In the genomic region with DNA sequence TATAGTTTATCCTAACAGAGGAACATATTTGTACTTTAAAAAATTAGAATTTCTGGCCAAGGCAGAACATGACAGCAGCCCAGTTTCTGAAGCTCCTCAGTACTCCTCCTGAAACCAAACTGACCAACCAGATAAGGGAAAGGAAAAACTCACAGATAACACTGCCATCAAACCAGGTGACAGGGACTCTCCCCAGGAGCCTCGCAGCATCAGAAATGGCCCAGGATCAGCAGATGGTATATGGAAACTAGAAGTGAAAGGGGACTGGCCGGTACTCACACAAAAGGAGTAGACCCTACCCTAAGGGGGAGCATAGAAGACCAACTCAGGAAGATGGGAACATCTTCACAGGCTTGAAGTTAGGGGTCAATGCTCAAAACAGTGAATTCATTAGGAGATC, we compare ENCODE assay signal across 14 cellular contexts. TPM values are rescaled to one million over a fixed set of nuclear protein-coding genes. Genes with fewer than 3 reads are reported as not detected.
DNase-seq lines count a peak whose midpoint lies in the region; ATAC-seq and TF ChIP-seq lines count a peak whose summit lies in the region.
"Had no signal": no experiment of that assay in that cellular context is flagged by ENCODE, and none has a peak within 500 bp of the region (broad histone marks: within the 10 kb centered on the region; RNA-seq: fewer than 3 reads in every experiment).

No MANE protein-coding gene starts in this region.

- no peak for TF ChIP-seq RAD21 in SK-N-SH (IDR thresholded peaks at IDR 0.05; ENCODE audit: low read length)

- peaks cover 5% of the 10 kb centered on the region in 2 experiments for H3K36me3 ChIP-seq in SK-N-SH (replicated peaks in 1 of 2; ENCODE audit: control insufficient read depth in 1 of 2, insufficient read depth in 2 of 2, low read length in 1 of 2)

- H2AFZ ChIP-seq in SK-N-SH (ENCODE audit: low read depth) = no peak overlapping the region

- no peak overlapping the region for H3K4me2 ChIP-seq in SK-N-SH

- H3K4me1 ChIP-seq in SK-N-SH (ENCODE audit: control insufficient read depth in 1 of 2, insufficient read depth in 2 of 2, low read depth in 1 of 2, low read length in 1 of 2) = no peaks in the 10 kb centered on the region

- H3K9me3 ChIP-seq in SK-N-SH = no peaks in the 10 kb centered on the region
- H3K9me3 ChIP-seq: mucosa of descending colon had no signal

- CTCF ChIA-PET in SK-N-SH (lab: Yijun Ruan, JAX) = no interaction called here

- H3K27me3 ChIP-seq in SK-N-SH (ENCODE audit: insufficient read depth) = no peaks in the 10 kb centered on the region

- TF ChIP-seq POLR2A in GM18505 (IDR thresholded peaks at IDR 0.05; ENCODE audit: borderline replicate concordance, extremely low read depth, insufficient read depth, insufficient read length) = no peak

- H3K4me3 ChIP-seq in SK-N-SH (ENCODE audit: low read depth in 2 of 2, low read length in 1 of 2) = no peak overlapping the region
- H3K4me3 ChIP-seq: mucosa of descending colon had no signal

- WGBS in SK-N-SH (ENCODE audit: low lambda C conversion rate) = 79% methylated on average over 2 of the region's 2 CpGs

- H3K9me2 ChIP-seq in SK-N-SH = no peaks in the 10 kb centered on the region

- TF ChIP-seq EP300 in SK-N-SH (IDR thresholded peaks at IDR 0.05; ENCODE audit: borderline replicate concordance in 1 of 2, low read depth in 1 of 2, low read length in 1 of 2) = no peak

- POLR2A ChIA-PET in SK-N-SH (lab: Yijun Ruan, JAX) = no interaction called here

- TF ChIP-seq CTCF in SK-N-SH (IDR thresholded peaks at IDR 0.05) = no peak

- H3F3A ChIP-seq in SK-N-SH (replicated peaks; ENCODE audit: insufficient read depth) = no peaks in the 10 kb centered on the region

- H3K9ac ChIP-seq in SK-N-SH = no peak overlapping the region

- no peaks in the 10 kb centered on the region for H4K20me1 ChIP-seq in SK-N-SH (ENCODE audit: insufficient read depth)

- DNase-seq in cortex of kidney (lab: John Stamatoyannopoulos, UW) = no peak
- no peak for DNase-seq in SK-N-SH
- DNase-seq in occipital lobe (lab: John Stamatoyannopoulos, UW) = no peak
- DNase-seq in NCI-H2227 treated with DMSO at 0.1 percent for 48 hours (lab: John Stamatoyannopoulos, UW) = no peak
- DNase-seq: dermis blood vessel endothelial cell, mucosa of descending colon, NCI-H345, posterior cingulate gyrus, RPMI8226 had no signal

- no peaks in the 10 kb centered on the region for H3K79me2 ChIP-seq in SK-N-SH (ENCODE audit: insufficient read depth)

- H3K27ac ChIP-seq in SK-N-SH (ENCODE audit: low read depth in 2 of 2, low read length in 1 of 2) = no peak overlapping the region

- ATAC-seq in GM18505 (IDR thresholded peaks at IDR 0.05; ENCODE audit: unreplicated experiment) (peak; percentile 87), GM19463 (IDR thresholded peaks at IDR 0.05; ENCODE audit: unreplicated experiment) (peak; percentile 93), HG02798 (IDR thresholded peaks at IDR 0.05; ENCODE audit: poor library complexity, unreplicated experiment) (peak; percentile 96), HG03457 (IDR thresholded peaks at IDR 0.05; ENCODE audit: unreplicated experiment) (peak; percentile 80)
- ATAC-seq: mucosa of descending colon had no signal

TF ChIP-seq in SK-N-SH, 30 proteins besides CTCF, POLR2A, EP300 and RAD21:
- TF ChIP-seq FOXJ3 (CRISPR knock-in tag; IDR thresholded peaks at IDR 0.05) (no peak), RCOR1 (IDR thresholded peaks at IDR 0.05; ENCODE audit: low read length) (no peak), TAF1 (IDR thresholded peaks at IDR 0.05; ENCODE audit: borderline replicate concordance, low read depth, low read length) (no peak), EZH2phosphoT487 (IDR thresholded peaks at IDR 0.05; ENCODE audit: borderline replicate concordance, low read depth) (no peak), MEF2A (IDR thresholded peaks at IDR 0.05; ENCODE audit: borderline replicate concordance, low read depth) (no peak), FOSL2 (IDR thresholded peaks at IDR 0.05; ENCODE audit: borderline replicate concordance, low read depth) (no peak), SIN3A (IDR thresholded peaks at IDR 0.05; ENCODE audit: borderline replicate concordance, low read depth, low read length) (no peak), ELF1 (IDR thresholded peaks at IDR 0.05) (no peak), NFIC (IDR thresholded peaks at IDR 0.05; ENCODE audit: borderline replicate concordance) (no peak), CHD2 (IDR thresholded peaks at IDR 0.05; ENCODE audit: low read length, partially characterized antibody) (no peak), TCF12 (IDR thresholded peaks at IDR 0.05) (no peak), MXI1 (IDR thresholded peaks at IDR 0.05; ENCODE audit: low read depth, low read length) (no peak), USF2 (IDR thresholded peaks at IDR 0.05; ENCODE audit: borderline replicate concordance, low read depth, low read length) (no peak), POLR2AphosphoS5 (IDR thresholded peaks at IDR 0.05; ENCODE audit: low read depth, low read length) (no peak)
- TF ChIP-seq, protein P1, sequence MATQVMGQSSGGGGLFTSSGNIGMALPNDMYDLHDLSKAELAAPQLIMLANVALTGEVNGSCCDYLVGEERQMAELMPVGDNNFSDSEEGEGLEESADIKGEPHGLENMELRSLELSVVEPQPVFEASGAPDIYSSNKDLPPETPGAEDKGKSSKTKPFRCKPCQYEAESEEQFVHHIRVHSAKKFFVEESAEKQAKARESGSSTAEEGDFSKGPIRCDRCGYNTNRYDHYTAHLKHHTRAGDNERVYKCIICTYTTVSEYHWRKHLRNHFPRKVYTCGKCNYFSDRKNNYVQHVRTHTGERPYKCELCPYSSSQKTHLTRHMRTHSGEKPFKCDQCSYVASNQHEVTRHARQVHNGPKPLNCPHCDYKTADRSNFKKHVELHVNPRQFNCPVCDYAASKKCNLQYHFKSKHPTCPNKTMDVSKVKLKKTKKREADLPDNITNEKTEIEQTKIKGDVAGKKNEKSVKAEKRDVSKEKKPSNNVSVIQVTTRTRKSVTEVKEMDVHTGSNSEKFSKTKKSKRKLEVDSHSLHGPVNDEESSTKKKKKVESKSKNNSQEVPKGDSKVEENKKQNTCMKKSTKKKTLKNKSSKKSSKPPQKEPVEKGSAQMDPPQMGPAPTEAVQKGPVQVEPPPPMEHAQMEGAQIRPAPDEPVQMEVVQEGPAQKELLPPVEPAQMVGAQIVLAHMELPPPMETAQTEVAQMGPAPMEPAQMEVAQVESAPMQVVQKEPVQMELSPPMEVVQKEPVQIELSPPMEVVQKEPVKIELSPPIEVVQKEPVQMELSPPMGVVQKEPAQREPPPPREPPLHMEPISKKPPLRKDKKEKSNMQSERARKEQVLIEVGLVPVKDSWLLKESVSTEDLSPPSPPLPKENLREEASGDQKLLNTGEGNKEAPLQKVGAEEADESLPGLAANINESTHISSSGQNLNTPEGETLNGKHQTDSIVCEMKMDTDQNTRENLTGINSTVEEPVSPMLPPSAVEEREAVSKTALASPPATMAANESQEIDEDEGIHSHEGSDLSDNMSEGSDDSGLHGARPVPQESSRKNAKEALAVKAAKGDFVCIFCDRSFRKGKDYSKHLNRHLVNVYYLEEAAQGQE (IDR thresholded peaks at IDR 0.05; ENCODE audit: low read depth, low read length) = no peak
- TF ChIP-seq, protein P2, sequence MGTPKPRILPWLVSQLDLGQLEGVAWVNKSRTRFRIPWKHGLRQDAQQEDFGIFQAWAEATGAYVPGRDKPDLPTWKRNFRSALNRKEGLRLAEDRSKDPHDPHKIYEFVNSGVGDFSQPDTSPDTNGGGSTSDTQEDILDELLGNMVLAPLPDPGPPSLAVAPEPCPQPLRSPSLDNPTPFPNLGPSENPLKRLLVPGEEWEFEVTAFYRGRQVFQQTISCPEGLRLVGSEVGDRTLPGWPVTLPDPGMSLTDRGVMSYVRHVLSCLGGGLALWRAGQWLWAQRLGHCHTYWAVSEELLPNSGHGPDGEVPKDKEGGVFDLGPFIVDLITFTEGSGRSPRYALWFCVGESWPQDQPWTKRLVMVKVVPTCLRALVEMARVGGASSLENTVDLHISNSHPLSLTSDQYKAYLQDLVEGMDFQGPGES (IDR thresholded peaks at IDR 0.05; ENCODE audit: low read depth, low read length) = no peak
- TF ChIP-seq, protein P3, sequence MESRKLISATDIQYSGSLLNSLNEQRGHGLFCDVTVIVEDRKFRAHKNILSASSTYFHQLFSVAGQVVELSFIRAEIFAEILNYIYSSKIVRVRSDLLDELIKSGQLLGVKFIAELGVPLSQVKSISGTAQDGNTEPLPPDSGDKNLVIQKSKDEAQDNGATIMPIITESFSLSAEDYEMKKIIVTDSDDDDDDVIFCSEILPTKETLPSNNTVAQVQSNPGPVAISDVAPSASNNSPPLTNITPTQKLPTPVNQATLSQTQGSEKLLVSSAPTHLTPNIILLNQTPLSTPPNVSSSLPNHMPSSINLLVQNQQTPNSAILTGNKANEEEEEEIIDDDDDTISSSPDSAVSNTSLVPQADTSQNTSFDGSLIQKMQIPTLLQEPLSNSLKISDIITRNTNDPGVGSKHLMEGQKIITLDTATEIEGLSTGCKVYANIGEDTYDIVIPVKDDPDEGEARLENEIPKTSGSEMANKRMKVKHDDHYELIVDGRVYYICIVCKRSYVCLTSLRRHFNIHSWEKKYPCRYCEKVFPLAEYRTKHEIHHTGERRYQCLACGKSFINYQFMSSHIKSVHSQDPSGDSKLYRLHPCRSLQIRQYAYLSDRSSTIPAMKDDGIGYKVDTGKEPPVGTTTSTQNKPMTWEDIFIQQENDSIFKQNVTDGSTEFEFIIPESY (IDR thresholded peaks at IDR 0.05; ENCODE audit: borderline replicate concordance, low read depth) = no peak

RNA-seq across cellular contexts. Expression of gene GALC, which starts 22.0 kb away (rescaled TPM):
- polyA plus RNA-seq in SK-N-SH (2012; rRNA removed) = 9.7 and 10.9 TPM in 2 replicates
- 11.7 and 12.8 TPM in 2 replicates for polyA plus RNA-seq in SK-N-SH (2012; cell fraction: cytosol; rRNA removed)
- 6.1 and 8.3 TPM in 2 replicates for polyA plus RNA-seq in SK-N-SH (2012; cell fraction: nucleus; rRNA removed)
- 41.3 TPM for total RNA-seq in occipital lobe
- total RNA-seq: HT1080 had no signal

RNA-seq across cellular contexts. Expression of gene GPR65, which starts 33.9 kb away (rescaled TPM):
- polyA plus RNA-seq in SK-N-SH (2012; rRNA removed) = under 0.01 TPM in 1 of 2 replicates, not detected in the other
- polyA plus RNA-seq in SK-N-SH (2012; cell fraction: cytosol; rRNA removed) = 0.01 and 0.03 TPM in 2 replicates
- 0.01 TPM in 1 of 2 replicates, not detected in the other for polyA plus RNA-seq in SK-N-SH (2012; cell fraction: nucleus; rRNA removed)
- 0.47 TPM for total RNA-seq in occipital lobe
- total RNA-seq: dermis blood vessel endothelial cell, HT1080 had no signal
